Comparison of ENCODE assay signal across 9 cellular contexts in the genomic region with DNA sequence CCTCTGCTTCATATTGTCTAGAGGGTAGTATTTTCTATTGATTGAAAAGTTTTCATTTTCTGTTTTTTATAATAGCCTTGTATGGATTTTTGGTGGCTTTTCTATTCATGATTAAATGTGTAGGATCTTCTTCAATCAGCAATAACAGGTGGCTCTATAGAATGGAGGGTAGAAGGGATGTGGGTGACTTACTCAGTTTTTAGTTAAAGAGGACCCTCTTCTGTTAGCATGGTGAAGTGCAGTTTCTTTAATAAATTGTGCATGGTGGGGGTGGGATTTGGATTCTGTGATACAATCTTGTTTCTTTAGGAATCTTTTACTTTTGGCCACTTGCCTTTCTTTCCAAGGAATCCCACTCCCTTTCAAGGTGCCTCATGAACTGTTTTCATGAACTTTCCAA.
A peak's percentile ranks its signal among the peaks of the same experiment; 100 is the strongest.
DNase-seq lines count a peak whose midpoint lies in the region; ATAC-seq and TF ChIP-seq lines count a peak whose summit lies in the region.
"Had no signal": no experiment of that assay in that cellular context is flagged by ENCODE, and none has a peak within 500 bp of the region (broad histone marks: within the 10 kb centered on the region; RNA-seq: fewer than 3 reads in every experiment).

No MANE protein-coding gene starts in this region.

- H2AFZ ChIP-seq in mammary epithelial cell (ENCODE audit: low read depth, low read length) = no peak overlapping the region

- in situ Hi-C loops in mammary epithelial cell (cut with MboI; ENCODE audit: low sequenced_read_pairs in 2 of 2) = loop anchor here in 1 of 2 donors (25.0 kb wide), 1 partner anchor 222 kb away; no protein-coding TSS in a partner anchor

- TF ChIP-seq CTCF in mammary epithelial cell (conservative IDR thresholded peaks at IDR 0.05 in 1 of 2, IDR thresholded peaks at IDR 0.05 in 1 of 2; ENCODE audit: extremely low read depth in 1 of 2, insufficient read depth in 1 of 2, low read depth in 1 of 2, low read length in 2 of 2) (peak; percentile 21 to 33), psoas muscle (IDR thresholded peaks at IDR 0.05) (peak; percentile 10)

- no peak overlapping the region for H3K4me3 ChIP-seq in mammary epithelial cell (replicated peaks in 1 of 3; ENCODE audit: insufficient read depth in 1 of 3, low read depth in 2 of 3, low read length in 3 of 3)
- no peak overlapping the region for H3K4me3 ChIP-seq in psoas muscle

- peak; percentile 60 for DNase-seq in NCI-H2171 treated with DMSO at 0.1 percent for 48 hours (lab: John Stamatoyannopoulos, UW)
- DNase-seq in NCI-H2171 (lab: John Stamatoyannopoulos, UW) = no peak
- DNase-seq in NCI-H1105 treated with DMSO at 0.1 percent for 48 hours (lab: John Stamatoyannopoulos, UW) = peak; percentile 52
- no peak for DNase-seq in mammary epithelial cell
- no peak for DNase-seq in psoas muscle
- DNase-seq: DMS153 had no signal

- H3K9ac ChIP-seq in mammary epithelial cell (ENCODE audit: insufficient read depth, low read length) = no peak overlapping the region

- H3K27ac ChIP-seq in mammary epithelial cell (ENCODE audit: insufficient read depth, low read depth, low read length) (no peak overlapping the region), psoas muscle (no peak overlapping the region)

- no peak overlapping the region for H3K4me2 ChIP-seq in mammary epithelial cell (ENCODE audit: insufficient read depth, low read depth, low read length)

- dilution Hi-C loops in mammary epithelial cell (cut with HindIII; ENCODE audit: low sequenced_read_pairs) = no loop called here

- no peak for ATAC-seq in psoas muscle
- ATAC-seq in GM21717 (IDR thresholded peaks at IDR 0.05; ENCODE audit: unreplicated experiment) = no peak
- no peak for ATAC-seq in GM21737 (IDR thresholded peaks at IDR 0.05; ENCODE audit: unreplicated experiment)
- ATAC-seq in HG02623 (IDR thresholded peaks at IDR 0.05; ENCODE audit: unreplicated experiment) = no peak

- H3K27me3 ChIP-seq in mammary epithelial cell (ENCODE audit: insufficient read depth, low read length) = no peaks in the 10 kb centered on the region
- H3K27me3 ChIP-seq in psoas muscle (ENCODE audit: insufficient read depth in 3 of 3, low read length in 2 of 3) = no peaks in the 10 kb centered on the region

- H3K36me3 ChIP-seq in mammary epithelial cell (ENCODE audit: insufficient read depth, low read length) = no peaks in the 10 kb centered on the region
- no peaks in the 10 kb centered on the region for H3K36me3 ChIP-seq in psoas muscle (ENCODE audit: insufficient read depth in 1 of 2, low read depth in 1 of 2)

- intact Hi-C loops in mammary epithelial cell (cut with micrococcal nuclease) = loop anchor here (1.0 to 10.0 kb wide), 2 partner anchors 226 to 320 kb away; partner anchors contain the start of gene CDC14A
- intact Hi-C loops in psoas muscle (cut with DNase I) = loop anchor here in 1 of 2 donors (10.0 kb wide), 1 partner anchor 230 kb away; no protein-coding TSS in a partner anchor

- peaks cover 6% of the 10 kb centered on the region for H3K4me1 ChIP-seq in mammary epithelial cell (ENCODE audit: insufficient read depth, low read length)
- H3K4me1 ChIP-seq in psoas muscle = peaks cover 13% of the 10 kb centered on the region

- H3K79me2 ChIP-seq in mammary epithelial cell (ENCODE audit: insufficient read depth, low read length) = peaks cover 44% of the 10 kb centered on the region

- H4K20me1 ChIP-seq in mammary epithelial cell (ENCODE audit: insufficient read depth, low read length) = no peaks in the 10 kb centered on the region

- CTCF ChIA-PET in mammary epithelial cell (lab: Charles Lee; ENCODE audit: low non-redundant PET) = no interaction called here

- H3K9me3 ChIP-seq in mammary epithelial cell (replicated peaks; ENCODE audit: insufficient read depth, low read length) (no peaks in the 10 kb centered on the region), psoas muscle (no peaks in the 10 kb centered on the region)

- no TSS peak for BruUV-seq in mammary epithelial cell (replicated peaks; lab: Mats Ljungman, UMichigan)

Comparison
In these comparisons a context has a peak if more than half of its experiments do, and no peak if none do; other contexts are left out.
1. DNase-seq: peak in NCI-H2171 treated with DMSO at 0.1 percent for 48 hours (single experiment) and NCI-H1105 treated with DMSO at 0.1 percent for 48 hours (single experiment); none in NCI-H2171 (single experiment), mammary epithelial cell (single experiment) and psoas muscle (0 of 2).